31 cellular contexts compared by ENCODE assay signal in the genomic region with DNA sequence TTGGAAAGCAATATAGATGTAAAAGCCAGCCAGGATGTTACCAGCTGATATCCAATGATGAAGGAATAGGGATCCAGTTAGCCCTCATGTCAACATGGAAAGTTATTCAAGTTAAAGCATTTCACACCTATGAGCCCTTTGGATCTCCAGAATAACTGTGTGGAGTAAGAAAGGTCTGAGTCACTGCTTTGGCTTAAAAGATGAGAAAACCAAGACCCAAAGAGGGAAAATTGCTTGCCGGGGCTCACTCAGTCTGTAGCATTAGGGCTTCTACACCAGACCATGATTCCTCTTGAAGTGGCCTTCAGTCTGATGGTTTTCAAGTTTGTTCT.
"Had no signal": no experiment of that assay in that cellular context is flagged by ENCODE, and none has a peak within 500 bp of the region (broad histone marks: within the 10 kb centered on the region; RNA-seq: fewer than 3 reads in every experiment).

No MANE protein-coding gene starts in this region.

- H3K4me3 Mint-ChIP-seq: activated naive CD4-positive, alpha-beta T cell treated with anti-CD3 and anti-CD28 coated beads for 36 hours; activated naive CD8-positive, alpha-beta T cell treated with anti-CD3 and anti-CD28 coated beads, Interleukin-2, amount 10 ng/mL, durations not matched to agents 7 days and 5 days; activated T-helper 1 cell treated with anti-CD3 and anti-CD28 coated beads, Interleukin-12 subunit alpha, Interleukin-12 subunit beta, Interleukin-2, Interleukin-4 antibody, amounts not matched to agents 30 ng/mL and 10 ng/mL and 1 ng/mL, durations not matched to agents 14 hours and 24 hours and 36 hours; mesothelial cell of epicardium; naive B cell; nephron progenitor cell; stimulated activated effector memory CD8-positive, alpha-beta T cell treated with anti-CD3 and anti-CD28 coated beads, Interleukin-12 subunit alpha, Interleukin-12 subunit beta, amount 100 ng/mL, for 72 hours; stimulated activated naive CD8-positive, alpha-beta T cell treated with anti-CD3 and anti-CD28 coated beads, Interleukin-15, Interleukin-2, amounts not matched to agents 100 ng/mL and 50 ng/mL, for 24 hours; T-helper 2 cell treated with Interferon-gamma antibody and Interleukin-4, amounts not matched to agents 5 μg/mL and 100 μg/mL, for 36 hours; type B pancreatic cell had no signal

- H3K36me3 Mint-ChIP-seq: activated naive CD8-positive, alpha-beta T cell treated with anti-CD3 and anti-CD28 coated beads, Interleukin-2, amount 10 ng/mL, durations not matched to agents 7 days and 5 days; mesothelial cell of epicardium; naive B cell; stimulated activated effector memory CD8-positive, alpha-beta T cell treated with anti-CD3 and anti-CD28 coated beads, Interleukin-12 subunit alpha, Interleukin-12 subunit beta, amount 100 ng/mL, for 72 hours; type B pancreatic cell had no signal

- H3K4me1 ChIP-seq: gastrocnemius medialis, psoas muscle, uterus had no signal

- H3K4me3 ChIP-seq: gastrocnemius medialis, hepatocyte, pancreas, psoas muscle, sigmoid colon, uterus had no signal

- H3K27me3 ChIP-seq: gastrocnemius medialis, hepatocyte, pancreas, sigmoid colon, uterus had no signal

- H3K36me3 ChIP-seq: gastrocnemius medialis, pancreas, sigmoid colon, uterus had no signal

- H3K27me3 Mint-ChIP-seq: activated naive CD8-positive, alpha-beta T cell treated with anti-CD3 and anti-CD28 coated beads, Interleukin-2, amount 10 ng/mL, durations not matched to agents 7 days and 5 days; stimulated activated naive CD8-positive, alpha-beta T cell treated with anti-CD3 and anti-CD28 coated beads, Interleukin-15, Interleukin-2, amounts not matched to agents 100 ng/mL and 50 ng/mL, for 24 hours; type B pancreatic cell had no signal

- DNase-seq: activated CD4-positive, alpha-beta T cell treated with anti-CD3 and anti-CD28 coated beads for 48 hours; activated CD4-positive, alpha-beta T cell treated with anti-CD3 and anti-CD28 coated beads, Interleukin-2, amount 50 U/mL, for 48 hours; activated CD8-positive, alpha-beta memory T cell treated with anti-CD3 and anti-CD28 coated beads, Interleukin-2, amount 50 U/mL, for 4 hours; activated effector memory CD4-positive, alpha-beta T cell treated with anti-CD3 and anti-CD28 coated beads, Interleukin-2, amount 50 U/mL, for 16 hours; activated naive CD4-positive, alpha-beta T cell treated with anti-CD3 and anti-CD28 coated beads for 36 hours; activated naive CD8-positive, alpha-beta T cell treated with anti-CD3 and anti-CD28 coated beads, Interleukin-2, amount 10 ng/mL, durations not matched to agents 7 days and 5 days; activated T-cell treated with anti-CD3 and anti-CD28 coated beads, Interleukin-2, amount 50 U/mL, for 1 hour; effector CD4-positive, alpha-beta T cell; gastrocnemius medialis; glutamatergic neuron; islet precursor cell; left cardiac atrium; left ventricle myocardium superior; naive B cell; nephron progenitor cell; pancreas; psoas muscle; sigmoid colon; small intestine; stimulated activated CD4-positive, alpha-beta T cell treated with anti-CD3 and anti-CD28 coated beads, Interleukin-4, amount 100 ng/mL, for 24 hours; T-helper 1 cell; uterus had no signal

- H3K9me3 ChIP-seq: gastrocnemius medialis, pancreas, psoas muscle, sigmoid colon, uterus had no signal

- H3K4me1 Mint-ChIP-seq: naive B cell; stimulated activated effector memory CD8-positive, alpha-beta T cell treated with anti-CD3 and anti-CD28 coated beads, Interleukin-12 subunit alpha, Interleukin-12 subunit beta, amount 100 ng/mL, for 72 hours had no signal

- H3K27ac ChIP-seq: gastrocnemius medialis, hepatocyte, pancreas, psoas muscle, sigmoid colon, uterus, VCaP had no signal

- H3K9me3 Mint-ChIP-seq: activated naive CD4-positive, alpha-beta T cell treated with anti-CD3 and anti-CD28 coated beads for 36 hours; activated naive CD8-positive, alpha-beta T cell treated with anti-CD3 and anti-CD28 coated beads, Interleukin-2, amount 10 ng/mL, durations not matched to agents 7 days and 5 days; activated T-helper 1 cell treated with anti-CD3 and anti-CD28 coated beads, Interleukin-12 subunit alpha, Interleukin-12 subunit beta, Interleukin-2, Interleukin-4 antibody, amounts not matched to agents 30 ng/mL and 10 ng/mL and 1 ng/mL, durations not matched to agents 14 hours and 24 hours and 36 hours; mesothelial cell of epicardium; naive B cell; nephron progenitor cell; stimulated activated effector memory CD8-positive, alpha-beta T cell treated with anti-CD3 and anti-CD28 coated beads, Interleukin-12 subunit alpha, Interleukin-12 subunit beta, amount 100 ng/mL, for 72 hours; stimulated activated naive CD8-positive, alpha-beta T cell treated with anti-CD3 and anti-CD28 coated beads, Interleukin-15, Interleukin-2, amounts not matched to agents 100 ng/mL and 50 ng/mL, for 24 hours; T-helper 2 cell treated with Interferon-gamma antibody and Interleukin-4, amounts not matched to agents 5 μg/mL and 100 μg/mL, for 36 hours; type B pancreatic cell had no signal

- H3K27ac Mint-ChIP-seq: activated naive CD4-positive, alpha-beta T cell treated with anti-CD3 and anti-CD28 coated beads for 36 hours; activated naive CD8-positive, alpha-beta T cell treated with anti-CD3 and anti-CD28 coated beads, Interleukin-2, amount 10 ng/mL, durations not matched to agents 7 days and 5 days; activated T-helper 1 cell treated with anti-CD3 and anti-CD28 coated beads, Interleukin-12 subunit alpha, Interleukin-12 subunit beta, Interleukin-2, Interleukin-4 antibody, amounts not matched to agents 30 ng/mL and 10 ng/mL and 1 ng/mL, durations not matched to agents 14 hours and 24 hours and 36 hours; mesothelial cell of epicardium; nephron progenitor cell; stimulated activated effector memory CD8-positive, alpha-beta T cell treated with anti-CD3 and anti-CD28 coated beads, Interleukin-12 subunit alpha, Interleukin-12 subunit beta, amount 100 ng/mL, for 72 hours; stimulated activated naive CD8-positive, alpha-beta T cell treated with anti-CD3 and anti-CD28 coated beads, Interleukin-15, Interleukin-2, amounts not matched to agents 100 ng/mL and 50 ng/mL, for 24 hours; T-helper 2 cell treated with Interferon-gamma antibody and Interleukin-4, amounts not matched to agents 5 μg/mL and 100 μg/mL, for 36 hours had no signal

- ATAC-seq: activated CD4-positive, CD25-positive, alpha-beta regulatory T cell treated with anti-CD3 and anti-CD28 coated beads, Interleukin-2, amount 50 U/mL, for 24 hours; gastrocnemius medialis; left cardiac atrium; left ventricle myocardium superior; pancreas; psoas muscle; stimulated activated effector memory CD8-positive, alpha-beta T cell treated with anti-CD3 and anti-CD28 coated beads, Interleukin-12 subunit alpha, Interleukin-12 subunit beta, amount 100 ng/mL, for 72 hours had no signal
